18 cellular contexts compared by ENCODE assay signal in the genomic region with DNA sequence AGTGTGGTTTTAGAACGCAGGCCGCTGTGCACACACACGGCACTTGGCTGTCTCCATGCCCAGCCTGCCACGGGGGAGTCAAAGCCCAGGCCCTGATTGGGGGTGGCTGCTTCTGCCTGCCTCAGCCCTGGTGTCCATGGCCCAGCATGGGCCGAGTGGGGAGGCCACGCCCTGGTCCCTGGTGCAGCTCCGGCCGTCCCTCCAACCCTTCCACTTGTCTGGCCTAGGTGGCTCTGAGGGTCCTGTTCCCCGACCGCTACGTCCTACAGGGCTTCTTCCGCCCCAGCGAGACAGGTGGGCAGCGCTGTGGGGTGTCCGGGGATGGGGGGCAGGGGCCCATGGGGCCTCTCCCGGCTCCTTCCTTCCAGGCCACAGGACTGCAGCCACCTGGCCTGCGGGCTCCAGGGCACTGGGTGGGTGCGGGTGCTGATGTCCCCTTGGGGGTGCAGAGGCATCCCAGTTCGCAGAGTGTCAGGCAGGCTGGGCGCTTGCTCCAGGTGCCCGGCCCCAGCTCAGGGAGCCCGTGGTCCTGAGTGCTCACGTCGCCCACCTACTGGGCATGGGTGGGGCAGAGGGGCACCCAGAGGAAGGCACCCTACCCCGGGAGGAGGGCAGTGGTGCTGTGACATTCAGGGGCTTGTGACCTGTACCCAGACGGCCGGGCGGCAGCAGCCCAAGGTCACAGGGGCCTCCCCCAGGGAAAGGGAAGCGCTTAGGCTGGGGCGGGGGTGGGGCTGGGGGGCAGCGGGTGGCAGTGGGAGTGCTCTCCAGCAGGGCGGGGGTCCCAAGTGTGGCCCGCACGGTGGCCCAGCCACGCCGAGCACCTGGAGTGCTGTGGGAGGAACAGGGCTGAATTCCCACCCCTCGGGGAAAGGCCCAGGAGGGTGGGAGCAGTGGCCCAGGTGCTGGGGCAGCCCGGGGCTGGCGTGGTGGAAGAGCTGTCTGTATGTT. TPM values are rescaled to one million over a fixed set of nuclear protein-coding genes. Genes with fewer than 3 reads are reported as not detected.
A peak's percentile ranks its signal among the peaks of the same experiment; 100 is the strongest.
DNase-seq lines count a peak whose midpoint lies in the region; ATAC-seq, FAIRE-seq and TF ChIP-seq lines count a peak whose summit lies in the region.
"Had no signal": no experiment of that assay in that cellular context is flagged by ENCODE, and none has a peak within 500 bp of the region (broad histone marks: within the 10 kb centered on the region; RNA-seq: fewer than 3 reads in every experiment).

No MANE protein-coding gene starts in this region.

- H3K79me1 ChIP-seq in IMR-90 (ENCODE audit: low read depth in 1 of 2, low read length in 2 of 2) (peaks cover 0 to 7% of the 10 kb centered on the region in 2 experiments; a peak in 2 of 4 replicates), H1 (ENCODE audit: low read depth, low read length) (peaks cover 2% of the 10 kb centered on the region), trophoblast cell (ENCODE audit: low read length) (peaks cover 16% of the 10 kb centered on the region)

- no peak for TF ChIP-seq RAD21 in IMR-90 (IDR thresholded peaks at IDR 0.05; ENCODE audit: low read length)
- TF ChIP-seq RAD21 in H1 (IDR thresholded peaks at IDR 0.05 in 1 of 2, conservative IDR thresholded peaks at IDR 0.05 in 1 of 2; ENCODE audit: low read depth in 2 of 2, low read length in 2 of 2) = no peak

- H2BK120ac ChIP-seq in IMR-90 (ENCODE audit: low read depth, low read length) (no peak overlapping the region), H1 (replicated peaks; ENCODE audit: low read depth, low read length) (no peak overlapping the region), trophoblast cell (ENCODE audit: insufficient read depth, low read length, poor library complexity) (no peak overlapping the region)

- no peaks in the 10 kb centered on the region; a peak in 1 of 22 replicates for H3K36me3 ChIP-seq in BLaER1 treated with 17β-estradiol and CSF1 and Interleukin-3, amounts not matched to agents 10 nM and 100 nM
- H3K36me3 ChIP-seq in IMR-90 (ENCODE audit: control insufficient read depth, insufficient read depth, low read length) = peaks cover 3% of the 10 kb centered on the region; the same call in 1 of the 2 replicates
- no peaks in the 10 kb centered on the region; a peak in 2 of 8 replicates for H3K36me3 ChIP-seq in H1 (ENCODE audit: control insufficient read depth in 2 of 4, insufficient read depth in 4 of 4, low read length in 3 of 4)
- H3K36me3 ChIP-seq in trophoblast cell (ENCODE audit: control insufficient read depth in 1 of 2, insufficient read depth in 2 of 2, low read length in 2 of 2) = peaks cover 6 to 9% of the 10 kb centered on the region in 2 experiments
- peaks cover 0 to 56% (median 2%) of the 10 kb centered on the region in 6 donors for H3K36me3 ChIP-seq in spleen
- H3K36me3 ChIP-seq in MG63 = peaks cover 6% of the 10 kb centered on the region

- no peak for ATAC-seq in IMR-90 (ENCODE audit: low read depth)

- no peak overlapping the region for H3K4me3 ChIP-seq in BLaER1 treated with 17β-estradiol and CSF1 and Interleukin-3, amounts not matched to agents 10 nM and 100 nM
- no peak overlapping the region for H3K4me3 ChIP-seq in IMR-90 (ENCODE audit: insufficient read depth, low read depth, low read length)
- no peak overlapping the region for H3K4me3 ChIP-seq in H1 (ENCODE audit: extremely low read depth in 1 of 4, insufficient read depth in 2 of 4, low read depth in 3 of 4, low read length in 4 of 4)
- H3K4me3 ChIP-seq in trophoblast cell (ENCODE audit: low read depth, low read length) = no peak overlapping the region
- H3K4me3 ChIP-seq in spleen = no peak overlapping the region
- no peak overlapping the region for H3K4me3 ChIP-seq in MG63

- POLR2A ChIA-PET in IMR-90 (lab: Charles Lee; ENCODE audit: unreplicated experiment) (no interaction called here), H1 (lab: Charles Lee; ENCODE audit: partially characterized antibody) (interaction anchor here (1.0 to 3.2 kb wide), 3 partner anchors 11 to 22 kb away, joined by 3 to 13 read pairs (median 4); a partner anchor contains a TSS)

- no peak for DNase-seq in IMR-90
- no peak for DNase-seq in H1 (ENCODE audit: low read depth in 1 of 2, low spot score in 2 of 2)
- DNase-seq in trophoblast cell = no peak
- no peak for DNase-seq in spleen
- no peak for DNase-seq in ecto neural progenitor cell (ENCODE audit: low spot score)
- no peak for DNase-seq in MG63
- DNase-seq: Calu3; CD4-positive, alpha-beta memory T cell; COR-L47; DMS53; DMS79 treated with DMSO at 0.1 percent for 48 hours; GF-D8; GOT3; H7; HCEC 1CT had no signal

- H4K91ac ChIP-seq in IMR-90 (ENCODE audit: insufficient read depth, low read depth, low read length) (no peak overlapping the region), H1 (replicated peaks; ENCODE audit: insufficient read length, low read length) (no peak overlapping the region), trophoblast cell (ENCODE audit: low read depth, low read length) (no peak overlapping the region)

- no peak overlapping the region for H3K56ac ChIP-seq in IMR-90 (ENCODE audit: extremely low read depth, insufficient read depth, low read length)
- H3K56ac ChIP-seq in H1 (replicated peaks; ENCODE audit: insufficient read length, low read depth, low read length) = no peak overlapping the region

- peak overlapping the region in 8 of 11 experiments; percentile 64 to 86 (median 76); a peak in 12 of 22 replicates for H3K4me2 ChIP-seq in BLaER1 treated with 17β-estradiol and CSF1 and Interleukin-3, amounts not matched to agents 10 nM and 100 nM
- no peak overlapping the region for H3K4me2 ChIP-seq in IMR-90 (ENCODE audit: low read depth, low read length)
- no peak overlapping the region for H3K4me2 ChIP-seq in H1 (ENCODE audit: insufficient read depth in 1 of 2, low read depth in 2 of 2, low read length in 2 of 2)
- no peak overlapping the region for H3K4me2 ChIP-seq in trophoblast cell (ENCODE audit: low read length)

- TF ChIP-seq CTCF in IMR-90 (conservative IDR thresholded peaks at IDR 0.05; ENCODE audit: low read depth, low read length) (no peak), H1 (IDR thresholded peaks at IDR 0.05; ENCODE audit: control extremely low read depth in 1 of 3, insufficient read depth in 1 of 3, low read depth in 1 of 3, low read length in 3 of 3) (no peak), spleen (IDR thresholded peaks at IDR 0.05 in 8 of 11, conservative IDR thresholded peaks at IDR 0.05 in 3 of 11) (no peak)

- H3K18ac ChIP-seq in IMR-90 (ENCODE audit: low read depth, low read length) = no peak overlapping the region
- no peak overlapping the region for H3K18ac ChIP-seq in H1 (ENCODE audit: extremely low read depth, low read length)
- H3K18ac ChIP-seq in trophoblast cell (ENCODE audit: low read length) = no peak overlapping the region

- H3K79me2 ChIP-seq in H1 (ENCODE audit: control insufficient read depth in 1 of 2, insufficient read depth in 2 of 2, low read length in 2 of 2) (no peaks in the 10 kb centered on the region), trophoblast cell (ENCODE audit: control insufficient read depth, insufficient read depth, low read length, poor library complexity) (peaks cover 2% of the 10 kb centered on the region)

- H2BK15ac ChIP-seq in IMR-90 (ENCODE audit: low read depth, low read length) = no peak overlapping the region
- no peak overlapping the region for H2BK15ac ChIP-seq in H1 (ENCODE audit: low read length)

- H3K14ac ChIP-seq in IMR-90 (replicated peaks; ENCODE audit: low read depth, low read length) (no peak overlapping the region), H1 (ENCODE audit: insufficient read length) (no peak overlapping the region), trophoblast cell (ENCODE audit: low read length) (no peak overlapping the region)

- H2BK12ac ChIP-seq in H1 (ENCODE audit: low read depth, low read length) (no peak overlapping the region), trophoblast cell (ENCODE audit: low read length) (no peak overlapping the region)

- peak overlapping the region in 2 of 11 experiments; percentile 49 to 52; a peak in 2 of 22 replicates for H3K9ac ChIP-seq in BLaER1 treated with 17β-estradiol and CSF1 and Interleukin-3, amounts not matched to agents 10 nM and 100 nM
- H3K9ac ChIP-seq in IMR-90 (ENCODE audit: low read depth, low read length) = no peak overlapping the region
- H3K9ac ChIP-seq in H1 (replicated peaks in 1 of 4; ENCODE audit: extremely low read depth in 1 of 4, low read depth in 3 of 4, low read length in 3 of 4) = no peak overlapping the region
- no peak overlapping the region for H3K9ac ChIP-seq in trophoblast cell (ENCODE audit: low read length)

- TF ChIP-seq POLR2A in IMR-90 (IDR thresholded peaks at IDR 0.05; ENCODE audit: low read depth, low read length) = no peak
- no peak for TF ChIP-seq POLR2A in H1 (IDR thresholded peaks at IDR 0.05; ENCODE audit: control extremely low read depth in 1 of 2, low read depth in 2 of 2, low read length in 2 of 2)
- no peak for TF ChIP-seq POLR2A in spleen (IDR thresholded peaks at IDR 0.05)

- no peaks in the 10 kb centered on the region for H3K9me3 ChIP-seq in BLaER1 treated with 17β-estradiol and CSF1 and Interleukin-3, amounts not matched to agents 10 nM and 100 nM (replicated peaks in 1 of 11)
- H3K9me3 ChIP-seq in IMR-90 (ENCODE audit: control insufficient read depth, insufficient read depth, low read length) (no peaks in the 10 kb centered on the region), H1 (ENCODE audit: insufficient read depth in 2 of 2, low read depth in 1 of 2, low read length in 1 of 2) (no peaks in the 10 kb centered on the region), trophoblast cell (ENCODE audit: insufficient read depth, low read depth, low read length) (peaks cover 3% of the 10 kb centered on the region), spleen (no peaks in the 10 kb centered on the region), MG63 (no peaks in the 10 kb centered on the region)

- no peak overlapping the region for H4K5ac ChIP-seq in IMR-90 (ENCODE audit: low read depth, low read length)
- no peak overlapping the region for H4K5ac ChIP-seq in H1 (ENCODE audit: insufficient read length, low read depth, low read length)

- 0 out of 2 replicates have a peak, but pooled peaks cover 1% of the 10 kb centered on the region for H3K23me2 ChIP-seq in H1 (ENCODE audit: low read depth, low read length)

- peaks cover 0 to 87% (median 60%) of the 10 kb centered on the region in 10 experiments; a peak in 18 of 20 replicates for H3K4me1 ChIP-seq in BLaER1 treated with 17β-estradiol and CSF1 and Interleukin-3, amounts not matched to agents 10 nM and 100 nM
- H3K4me1 ChIP-seq in IMR-90 (ENCODE audit: control insufficient read depth, insufficient read depth, low read length) = peaks cover 7% of the 10 kb centered on the region
- H3K4me1 ChIP-seq in H1 (replicated peaks in 1 of 4; ENCODE audit: control insufficient read depth in 3 of 4, insufficient read depth in 4 of 4, low read length in 3 of 4) = peaks cover 0 to 1% (median 0%) of the 10 kb centered on the region in 4 experiments; a peak in 1 of 7 replicates
- H3K4me1 ChIP-seq in trophoblast cell (ENCODE audit: control insufficient read depth in 1 of 2, insufficient read depth in 2 of 2, low read length in 2 of 2) = peaks cover 22 to 27% of the 10 kb centered on the region in 2 experiments
- H3K4me1 ChIP-seq in spleen = peaks cover 0 to 30% (median 18%) of the 10 kb centered on the region in 6 donors

- H4K8ac ChIP-seq in IMR-90 (ENCODE audit: low read depth in 2 of 2, low read length in 2 of 2) (no peak overlapping the region), H1 (ENCODE audit: extremely low read depth, insufficient read depth, low read length) (peak overlapping the region; percentile 17; the same call in 1 of the 2 replicates), trophoblast cell (ENCODE audit: low read depth, low read length) (no peak overlapping the region)

- H4K12ac ChIP-seq in trophoblast cell (ENCODE audit: low read depth, low read length) = no peak overlapping the region

- H3K27me3 ChIP-seq in BLaER1 treated with 17β-estradiol and CSF1 and Interleukin-3, amounts not matched to agents 10 nM and 100 nM = peaks cover 6 to 60% (median 41%) of the 10 kb centered on the region in 11 experiments; a peak in 21 of 22 replicates
- H3K27me3 ChIP-seq in IMR-90 (ENCODE audit: control insufficient read depth, insufficient read depth, low read length) = no peaks in the 10 kb centered on the region
- H3K27me3 ChIP-seq in H1 (replicated peaks in 1 of 4; ENCODE audit: control insufficient read depth in 3 of 4, extremely low read depth in 1 of 4, insufficient read depth in 3 of 4, low read length in 3 of 4) = no peaks in the 10 kb centered on the region
- H3K27me3 ChIP-seq in trophoblast cell (ENCODE audit: insufficient read depth, low read length) = no peaks in the 10 kb centered on the region
- no peaks in the 10 kb centered on the region for H3K27me3 ChIP-seq in spleen (replicated peaks in 1 of 7)
- H3K27me3 ChIP-seq in MG63 = no peaks in the 10 kb centered on the region

- BruUV-seq in IMR-90 (replicated peaks; lab: Mats Ljungman, UMichigan) = no TSS peak

- H3K27ac ChIP-seq in BLaER1 treated with 17β-estradiol and CSF1 and Interleukin-3, amounts not matched to agents 10 nM and 100 nM = no peak overlapping the region
- H3K27ac ChIP-seq in IMR-90 (ENCODE audit: insufficient read depth, low read length) = no peak overlapping the region
- H3K27ac ChIP-seq in H1 (ENCODE audit: low read depth, low read length) = no peak overlapping the region
- no peak overlapping the region for H3K27ac ChIP-seq in trophoblast cell (ENCODE audit: low read depth, low read length)
- H3K27ac ChIP-seq in spleen = no peak overlapping the region

- H2AK9ac ChIP-seq in IMR-90 (replicated peaks; ENCODE audit: low read depth, low read length, poor library complexity) = peak overlapping the region; percentile 28

- peaks cover 19 to 88% (median 73%) of the 10 kb centered on the region in 11 experiments; a peak in 20 of 22 replicates for H4K20me1 ChIP-seq in BLaER1 treated with 17β-estradiol and CSF1 and Interleukin-3, amounts not matched to agents 10 nM and 100 nM
- H4K20me1 ChIP-seq in IMR-90 (ENCODE audit: insufficient read depth, low read length) (no peaks in the 10 kb centered on the region; the same call in 1 of the 2 replicates), H1 (replicated peaks in 1 of 2; ENCODE audit: control insufficient read depth in 1 of 2, insufficient read depth in 2 of 2, low read length in 2 of 2) (peaks cover 6 to 9% of the 10 kb centered on the region in 2 experiments)

- H2AFZ ChIP-seq in IMR-90 (replicated peaks; ENCODE audit: low read length, poor library complexity) (no peak overlapping the region), H1 (ENCODE audit: low read length) (no peak overlapping the region), trophoblast cell (ENCODE audit: insufficient read depth, low read length, poor library complexity) (no peak overlapping the region)

- in situ Hi-C loops in IMR-90 (cut with MboI; ENCODE audit: low sequenced_read_pairs) = no loop called here

- H2BK5ac ChIP-seq in IMR-90 (ENCODE audit: low read depth, low read length, poor library complexity, severe bottlenecking) (no peak overlapping the region), H1 (ENCODE audit: low read depth, low read length) (no peak overlapping the region), trophoblast cell (ENCODE audit: low read depth, low read length, poor library complexity) (no peak overlapping the region)

- CTCF ChIA-PET in IMR-90 (lab: Yijun Ruan, JAX) (no interaction called here), H1 (lab: Charles Lee; ENCODE audit: partially characterized antibody) (interaction anchor here (1.2 to 3.4 kb wide), 3 partner anchors 9 to 15 kb away, joined by 5 to 16 read pairs (median 7); no protein-coding TSS in a partner anchor)

- intact Hi-C loops in IMR-90 (cut with micrococcal nuclease) (no loop called here), spleen (cut with DNase I; ENCODE audit: low total_unique reads) (no loop called here)

- no peak overlapping the region for H3K23ac ChIP-seq in IMR-90 (ENCODE audit: low read depth, low read length)
- no peak overlapping the region for H3K23ac ChIP-seq in H1 (ENCODE audit: insufficient read length)
- no peak overlapping the region for H3K23ac ChIP-seq in trophoblast cell (ENCODE audit: low read length)

- H3K9me1 ChIP-seq in IMR-90 (ENCODE audit: insufficient read depth, low read length) = peaks cover 5% of the 10 kb centered on the region

- H2BK20ac ChIP-seq in IMR-90 (ENCODE audit: low read depth, low read length) (no peak overlapping the region), H1 (ENCODE audit: low read length) (no peak overlapping the region)

- no peak overlapping the region for H3K4ac ChIP-seq in IMR-90 (ENCODE audit: low read depth, low read length)
- H3K4ac ChIP-seq in H1 (replicated peaks; ENCODE audit: insufficient read length, low read depth, low read length) = no peak overlapping the region
- H3K4ac ChIP-seq in trophoblast cell (ENCODE audit: low read depth, low read length) = no peak overlapping the region

- H2AK5ac ChIP-seq in IMR-90 (ENCODE audit: low read depth, low read length) = no peak overlapping the region
- H2AK5ac ChIP-seq in H1 (ENCODE audit: low read depth, low read length) = no peak overlapping the region
- H2AK5ac ChIP-seq in trophoblast cell (ENCODE audit: low read length) = peak overlapping the region; percentile 52

- TF ChIP-seq EP300 in H1 (IDR thresholded peaks at IDR 0.05; ENCODE audit: borderline replicate concordance in 1 of 2, low read depth in 2 of 2, low read length in 2 of 2) = no peak

- dilution Hi-C loops in IMR-90 (cut with HindIII; ENCODE audit: low sequenced_read_pairs, unreplicated experiment) = no loop called here

- FAIRE-seq in H1 (lab: Jason Lieb, UNC) = no peak
- FAIRE-seq: GM12892 had no signal

- WGBS in IMR-90 (ENCODE audit: extremely low coverage in 2 of 2, insufficient read length in 1 of 2), 2 experiments = 93% methylated on average over 6 of the region's 39 CpGs; no CpG with 5 or more reads in 1 of the 2 experiments
- 88% methylated on average over 26 of the region's 39 CpGs; no CpG with 5 or more reads in 1 of the 2 experiments for WGBS in H1 (ENCODE audit: extremely low coverage in 1 of 2, insufficient coverage in 1 of 2, insufficient read length in 1 of 2, insufficient replicate concordance in 2 of 2, low coverage in 1 of 2, low lambda C conversion rate in 2 of 2, missing lambda C conversion rate in 1 of 2), 2 experiments
- WGBS in trophoblast cell (ENCODE audit: extremely low coverage, insufficient coverage, insufficient read length) = no CpG with 5 or more reads among the region's 39 CpGs
- WGBS in spleen, 5 donors = 87 to 92% (median 90%) methylated on average over 27 to 39 of the region's 39 CpGs

RNA-seq across cellular contexts. Expression of a gene that starts 11.8 kb away (rescaled TPM):
- total RNA-seq in IMR-90 (2012; rRNA removed) (44.8 and 45.3 TPM in 2 replicates), spleen (10 to 100 TPM; 25.4 to 36.0 (median 29.8) TPM)
- polyA plus RNA-seq in IMR-90 (2012; rRNA removed) (86.8 and 100 TPM in 2 replicates), H1 (2011; rRNA removed) (122 and 133 TPM in 2 replicates), spleen (10 to 100 TPM; 69.4 to 91.8 (median 79.0) TPM)
- polyA plus RNA-seq in IMR-90 (2012; cell fraction: cytosol; rRNA removed) = 102 and 133 TPM in 2 replicates
- 82.2 and 166 TPM in 2 replicates for polyA plus RNA-seq in IMR-90 (2012; cell fraction: nucleus; rRNA removed; ENCODE audit: low replicate concordance)
- total RNA-seq in H1 (2021; fragmentation: NEBNext Ultra II Directional; extraction: Animal tissue kit (Norgen Biotek cat#: 25700)) = 111 and 116 TPM in 2 replicates
- 131 TPM for polyA plus RNA-seq in H1 (2011; cell fraction: cytosol; rRNA removed)
- polyA plus RNA-seq in H1 (2011; cell fraction: nucleus; rRNA removed) = 145 TPM
- polyA plus RNA-seq in H1 (2012, experiment 1 of 2) = 94.8 to 140 TPM (median 130 TPM) in 4 replicates
- polyA plus RNA-seq in H1 (2012, experiment 2 of 2) = 158 TPM
- polyA plus RNA-seq in H1 (2013, experiment 1 of 2) = 61.6 TPM
- 59.1 TPM for polyA plus RNA-seq in H1 (2013, experiment 2 of 2)
- 21.3 and 26.4 TPM in 2 replicates for polyA minus RNA-seq in H1 (2011; rRNA and poly(A)+ RNA removed)
- 35.9 TPM for polyA minus RNA-seq in H1 (2011; cell fraction: cytosol; rRNA and poly(A)+ RNA removed)
- 36.4 TPM for polyA minus RNA-seq in H1 (2011; cell fraction: nucleus; rRNA and poly(A)+ RNA removed)
- polyA plus RNA-seq in trophoblast cell (2013) = 38.1 and 38.7 TPM in 2 replicates
- 106 and 181 TPM in 2 replicates for total RNA-seq in MG63 (2014; rRNA removed; shearing (Covaris generic); ENCODE audit: low replicate concordance)

RNA-seq across cellular contexts. Expression of a gene that starts 12.3 kb away (rescaled TPM):
- 7.2 and 7.8 TPM in 2 replicates for total RNA-seq in IMR-90 (2012; rRNA removed)
- 10.2 and 10.9 TPM in 2 replicates for polyA plus RNA-seq in IMR-90 (2012; rRNA removed)
- 6.8 and 8.0 TPM in 2 replicates for polyA plus RNA-seq in IMR-90 (2012; cell fraction: cytosol; rRNA removed)
- polyA plus RNA-seq in IMR-90 (2012; cell fraction: nucleus; rRNA removed; ENCODE audit: low replicate concordance) = 46.7 and 84.8 TPM in 2 replicates
- 28.2 and 29.0 TPM in 2 replicates for total RNA-seq in H1 (2021; fragmentation: NEBNext Ultra II Directional; extraction: Animal tissue kit (Norgen Biotek cat#: 25700))
- polyA plus RNA-seq in H1 (2011; rRNA removed) = 11.5 and 17.3 TPM in 2 replicates
- 23.7 TPM for polyA plus RNA-seq in H1 (2011; cell fraction: cytosol; rRNA removed)
- polyA plus RNA-seq in H1 (2011; cell fraction: nucleus; rRNA removed) = 96.6 TPM
- polyA plus RNA-seq in H1 (2012, experiment 1 of 2) = 15.2 to 25.5 TPM (median 25.4 TPM) in 4 replicates
- polyA plus RNA-seq in H1 (2012, experiment 2 of 2) = 17.3 TPM
- 14.7 TPM for polyA plus RNA-seq in H1 (2013, experiment 1 of 2)
- 13.4 TPM for polyA plus RNA-seq in H1 (2013, experiment 2 of 2)
- polyA minus RNA-seq in H1 (2011; rRNA and poly(A)+ RNA removed) = 7.8 and 8.0 TPM in 2 replicates
- 14.1 TPM for polyA minus RNA-seq in H1 (2011; cell fraction: cytosol; rRNA and poly(A)+ RNA removed)
- 21.5 TPM for polyA minus RNA-seq in H1 (2011; cell fraction: nucleus; rRNA and poly(A)+ RNA removed)
- 7.2 and 7.3 TPM in 2 replicates for polyA plus RNA-seq in trophoblast cell (2013)
- total RNA-seq in spleen = 10 to 100 TPM in 6 of 7 donors, 1 to 10 TPM in 1; 7.5 to 13.7 (median 11.5) TPM
- polyA plus RNA-seq in spleen = 10 to 100 TPM; 13.6 to 23.4 (median 20.0) TPM
- 31.7 and 33.0 TPM in 2 replicates for total RNA-seq in MG63 (2014; rRNA removed; shearing (Covaris generic); ENCODE audit: low replicate concordance)

RNA-seq across cellular contexts. Expression of a gene that starts 20.6 kb away (rescaled TPM):
- total RNA-seq in IMR-90 (2012; rRNA removed) (5.7 and 7.2 TPM in 2 replicates), spleen (1 to 10 TPM in 2 of 7 donors, under 1 TPM in 3, not detected in 2; 0.60 to 1.4 (median 0.66) TPM)
- polyA plus RNA-seq in IMR-90 (2012; rRNA removed) (23.4 and 32.0 TPM in 2 replicates), H1 (2011; rRNA removed) (299 and 520 TPM in 2 replicates), spleen (1 to 10 TPM; 1.0 to 3.4 (median 2.0) TPM)
- 34.9 and 48.2 TPM in 2 replicates for polyA plus RNA-seq in IMR-90 (2012; cell fraction: cytosol; rRNA removed)
- 20.2 and 75.8 TPM in 2 replicates for polyA plus RNA-seq in IMR-90 (2012; cell fraction: nucleus; rRNA removed; ENCODE audit: low replicate concordance)
- 167 and 177 TPM in 2 replicates for total RNA-seq in H1 (2021; fragmentation: NEBNext Ultra II Directional; extraction: Animal tissue kit (Norgen Biotek cat#: 25700))
- polyA plus RNA-seq in H1 (2011; cell fraction: cytosol; rRNA removed) = 290 TPM
- polyA plus RNA-seq in H1 (2011; cell fraction: nucleus; rRNA removed) = 408 TPM
- 93.2 to 160 TPM (median 150 TPM) in 4 replicates for polyA plus RNA-seq in H1 (2012, experiment 1 of 2)
- polyA plus RNA-seq in H1 (2012, experiment 2 of 2) = 143 TPM
- 141 TPM for polyA plus RNA-seq in H1 (2013, experiment 1 of 2)
- polyA plus RNA-seq in H1 (2013, experiment 2 of 2) = 139 TPM
- polyA minus RNA-seq in H1 (2011; rRNA and poly(A)+ RNA removed) = 54.1 and 62.9 TPM in 2 replicates
- 82.6 TPM for polyA minus RNA-seq in H1 (2011; cell fraction: cytosol; rRNA and poly(A)+ RNA removed)
- 83.3 TPM for polyA minus RNA-seq in H1 (2011; cell fraction: nucleus; rRNA and poly(A)+ RNA removed)
- polyA plus RNA-seq in trophoblast cell (2013) = 24.0 and 25.6 TPM in 2 replicates
- total RNA-seq in MG63 (2014; rRNA removed; shearing (Covaris generic); ENCODE audit: low replicate concordance) = 18.2 and 18.4 TPM in 2 replicates
- total RNA-seq: A172 had no signal

RNA-seq across cellular contexts. Expression of a gene that starts 26.6 kb away (rescaled TPM):
- total RNA-seq in IMR-90 (2012; rRNA removed) (36.6 and 36.9 TPM in 2 replicates), spleen (10 to 100 TPM; 44.2 to 82.5 (median 54.9) TPM)
- polyA plus RNA-seq in IMR-90 (2012; rRNA removed) (129 and 139 TPM in 2 replicates), H1 (2011; rRNA removed) (212 and 338 TPM in 2 replicates), spleen (10 to 100 TPM; 74.8 to 88.0 (median 87.6) TPM)
- 135 and 154 TPM in 2 replicates for polyA plus RNA-seq in IMR-90 (2012; cell fraction: cytosol; rRNA removed)
- polyA plus RNA-seq in IMR-90 (2012; cell fraction: nucleus; rRNA removed; ENCODE audit: low replicate concordance) = 94.9 and 309 TPM in 2 replicates
- 96.3 and 110 TPM in 2 replicates for total RNA-seq in H1 (2021; fragmentation: NEBNext Ultra II Directional; extraction: Animal tissue kit (Norgen Biotek cat#: 25700))
- 163 TPM for polyA plus RNA-seq in H1 (2011; cell fraction: cytosol; rRNA removed)
- polyA plus RNA-seq in H1 (2011; cell fraction: nucleus; rRNA removed) = 167 TPM
- polyA plus RNA-seq in H1 (2012, experiment 1 of 2) = 92.1 to 118 TPM (median 110 TPM) in 4 replicates
- 187 TPM for polyA plus RNA-seq in H1 (2012, experiment 2 of 2)
- polyA plus RNA-seq in H1 (2013, experiment 1 of 2) = 57.6 TPM
- 58.1 TPM for polyA plus RNA-seq in H1 (2013, experiment 2 of 2)
- 35.5 and 81.7 TPM in 2 replicates for polyA minus RNA-seq in H1 (2011; rRNA and poly(A)+ RNA removed)
- polyA minus RNA-seq in H1 (2011; cell fraction: cytosol; rRNA and poly(A)+ RNA removed) = 40.5 TPM
- polyA minus RNA-seq in H1 (2011; cell fraction: nucleus; rRNA and poly(A)+ RNA removed) = 31.1 TPM
- polyA plus RNA-seq in trophoblast cell (2013) = 47.4 and 49.9 TPM in 2 replicates
- total RNA-seq in MG63 (2014; rRNA removed; shearing (Covaris generic); ENCODE audit: low replicate concordance) = 44.0 and 73.1 TPM in 2 replicates

RNA-seq across cellular contexts. Expression of a gene that starts 33.4 kb away (rescaled TPM):
- 7.2 and 8.3 TPM in 2 replicates for total RNA-seq in IMR-90 (2012; rRNA removed)
- polyA plus RNA-seq in IMR-90 (2012; rRNA removed) = 17.2 and 26.0 TPM in 2 replicates
- 22.0 and 24.6 TPM in 2 replicates for polyA plus RNA-seq in IMR-90 (2012; cell fraction: cytosol; rRNA removed)
- 57.3 and 145 TPM in 2 replicates for polyA plus RNA-seq in IMR-90 (2012; cell fraction: nucleus; rRNA removed; ENCODE audit: low replicate concordance)
- 41.8 and 43.7 TPM in 2 replicates for total RNA-seq in H1 (2021; fragmentation: NEBNext Ultra II Directional; extraction: Animal tissue kit (Norgen Biotek cat#: 25700))
- polyA plus RNA-seq in H1 (2011; rRNA removed) = 33.3 and 54.6 TPM in 2 replicates
- 43.7 TPM for polyA plus RNA-seq in H1 (2011; cell fraction: cytosol; rRNA removed)
- polyA plus RNA-seq in H1 (2011; cell fraction: nucleus; rRNA removed) = 133 TPM
- 24.0 to 39.4 TPM (median 37.1 TPM) in 4 replicates for polyA plus RNA-seq in H1 (2012, experiment 1 of 2)
- 26.0 TPM for polyA plus RNA-seq in H1 (2012, experiment 2 of 2)
- 30.1 TPM for polyA plus RNA-seq in H1 (2013, experiment 1 of 2)
- 24.4 TPM for polyA plus RNA-seq in H1 (2013, experiment 2 of 2)
- 8.9 and 13.5 TPM in 2 replicates for polyA minus RNA-seq in H1 (2011; rRNA and poly(A)+ RNA removed)
- polyA minus RNA-seq in H1 (2011; cell fraction: cytosol; rRNA and poly(A)+ RNA removed) = 40.8 TPM
- polyA minus RNA-seq in H1 (2011; cell fraction: nucleus; rRNA and poly(A)+ RNA removed) = 50.0 TPM
- 12.8 and 13.1 TPM in 2 replicates for polyA plus RNA-seq in trophoblast cell (2013)
- total RNA-seq in spleen = 10 to 100 TPM; 20.2 to 44.5 (median 26.0) TPM
- polyA plus RNA-seq in spleen = 10 to 100 TPM; 33.7 to 58.8 (median 55.5) TPM
- total RNA-seq in MG63 (2014; rRNA removed; shearing (Covaris generic); ENCODE audit: low replicate concordance) = 43.5 and 78.0 TPM in 2 replicates

Comparison
In these comparisons a context has a peak if more than half of its experiments do, and no peak if none do; other contexts are left out.
1. H3K4me2 ChIP-seq: peak in BLaER1 treated with 17β-estradiol and CSF1 and Interleukin-3, amounts not matched to agents 10 nM and 100 nM (8 of 11); none in IMR-90 (single experiment), H1 (0 of 2) and trophoblast cell (single experiment).